8 cellular contexts compared by ENCODE assay signal in genomic region chr18:62505669-62506494, GRCh38. TPM values are rescaled to one million over a fixed set of nuclear protein-coding genes. Genes with fewer than 3 reads are reported as not detected.
DNase-seq lines count a peak whose midpoint lies in the region; ATAC-seq and FAIRE-seq lines count a peak whose summit lies in the region.

No MANE protein-coding gene starts in this region.

- H3K27me3 ChIP-seq in small intestine (ENCODE audit: control insufficient read depth in 2 of 2, insufficient read depth in 2 of 2, low read length in 2 of 2): no peaks in the 10 kb centered on the region

- H3K9me3 Mint-ChIP-seq in activated CD4-positive, alpha-beta T cell treated with anti-CD3 and anti-CD28 coated beads, Interleukin-2, amount 10 ng/mL, durations not matched to agents 24 days and 14 days: peaks cover 20% of the 10 kb centered on the region

- peaks cover 2 to 4% of the 10 kb centered on the region in 2 donors for H3K4me1 ChIP-seq in small intestine (ENCODE audit: control insufficient read depth in 2 of 2, insufficient read depth in 1 of 2, low read depth in 1 of 2, low read length in 1 of 2)

- H3K9me3 ChIP-seq in small intestine (ENCODE audit: control insufficient read depth, low read depth): no peaks in the 10 kb centered on the region

- H3K27ac Mint-ChIP-seq in activated CD4-positive, alpha-beta T cell treated with anti-CD3 and anti-CD28 coated beads, Interleukin-2, amount 10 ng/mL, durations not matched to agents 24 days and 14 days: peak overlapping the region; percentile 98

- peaks cover 23% of the 10 kb centered on the region for H3K4me1 Mint-ChIP-seq in activated CD4-positive, alpha-beta T cell treated with anti-CD3 and anti-CD28 coated beads, Interleukin-2, amount 10 ng/mL, durations not matched to agents 24 days and 14 days

- H3K4me3 ChIP-seq in small intestine (ENCODE audit: low read depth in 1 of 2, low read length in 2 of 2): peak overlapping the region in 1 of 2 donors; percentile 45

- H3K36me3 ChIP-seq in small intestine (ENCODE audit: control insufficient read depth in 2 of 2, insufficient read depth in 2 of 2, low read length in 2 of 2): no peaks in the 10 kb centered on the region

- WGBS in small intestine, 3 donors: 40 to 50% (median 49%) methylated on average over 8 of the region's 8 CpGs

- peak overlapping the region; percentile 79 for H3K4me3 Mint-ChIP-seq in activated CD4-positive, alpha-beta T cell treated with anti-CD3 and anti-CD28 coated beads, Interleukin-2, amount 10 ng/mL, durations not matched to agents 24 days and 14 days

- H3K27me3 Mint-ChIP-seq in activated CD4-positive, alpha-beta T cell treated with anti-CD3 and anti-CD28 coated beads, Interleukin-2, amount 10 ng/mL, durations not matched to agents 24 days and 14 days: no peaks in the 10 kb centered on the region

- DNase-seq in CD1c-positive myeloid dendritic cell (ENCODE audit: extremely low spot score) (peak; percentile 71), fibroblast of peridontal ligament (ENCODE audit: extremely low read depth) (peak; percentile 62), small intestine (peak; percentile 74), NCI-H2081 treated with DMSO at 0.1 percent for 48 hours (lab: John Stamatoyannopoulos, UW) (no peak), SHP77 (lab: John Stamatoyannopoulos, UW) (no peak)
- peak; percentile 81 for DNase-seq in activated CD4-positive, alpha-beta T cell treated with anti-CD3 and anti-CD28 coated beads, Interleukin-2, amount 10 ng/mL, durations not matched to agents 24 days and 14 days

- H3K27ac ChIP-seq in small intestine (ENCODE audit: low read depth in 1 of 2, low read length in 1 of 2): peak overlapping the region; percentile 78 to 88

- peak; percentile 81 for FAIRE-seq in small intestine (lab: Jason Lieb, UNC)

- peaks cover 32% of the 10 kb centered on the region for H3K36me3 Mint-ChIP-seq in activated CD4-positive, alpha-beta T cell treated with anti-CD3 and anti-CD28 coated beads, Interleukin-2, amount 10 ng/mL, durations not matched to agents 24 days and 14 days (ENCODE audit: low read depth)

- intact Hi-C loops in activated CD4-positive, alpha-beta T cell treated with anti-CD3 and anti-CD28 coated beads, Interleukin-2, amount 10 ng/mL, durations not matched to agents 24 days and 14 days (cut with micrococcal nuclease): loop anchor here (1.0 to 10.0 kb wide), 5 partner anchors 16 to 581 kb away; partner anchors contain the start of gene TNFRSF11A

- ATAC-seq in GM19463 (IDR thresholded peaks at IDR 0.05; ENCODE audit: unreplicated experiment): peak; percentile 94
- peak; percentile 89 for ATAC-seq in HG03558 (IDR thresholded peaks at IDR 0.05; ENCODE audit: extremely low read depth, unreplicated experiment)

RNA-seq across cellular contexts. Expression of gene ZCCHC2, which starts 16.9 kb away (rescaled TPM):
- total RNA-seq in activated CD4-positive, alpha-beta T cell treated with anti-CD3 and anti-CD28 coated beads, Interleukin-2, amount 10 ng/mL, durations not matched to agents 24 days and 14 days: 47.0 and 52.8 TPM in 2 replicates
- polyA plus RNA-seq in small intestine: 1 to 10 TPM; 5.1 to 8.7 (median 7.9) TPM

Comparison
In these comparisons a context has a peak if more than half of its experiments do, and no peak if none do; other contexts are left out.
1. DNase-seq: peak in CD1c-positive myeloid dendritic cell (single experiment), activated CD4-positive, alpha-beta T cell treated with anti-CD3 and anti-CD28 coated beads, Interleukin-2, amount 10 ng/mL, durations not matched to agents 24 days and 14 days (single experiment), fibroblast of peridontal ligament (single experiment) and small intestine (single experiment); none in NCI-H2081 treated with DMSO at 0.1 percent for 48 hours (single experiment) and SHP77 (0 of 2).